8 cellular contexts compared by ENCODE assay signal in genomic region chr11:16605971-16606783, GRCh38.
A peak's percentile ranks its signal among the peaks of the same experiment; 100 is the strongest.
DNase-seq lines count a peak whose midpoint lies in the region; ATAC-seq and TF ChIP-seq lines count a peak whose summit lies in the region.

No MANE protein-coding gene starts in this region.

- ATAC-seq in GM21528 (IDR thresholded peaks at IDR 0.05; ENCODE audit: low FRiP score, unreplicated experiment) = peak; percentile 95
- peak; percentile 84 for ATAC-seq in Panc1
- peak; percentile 89 to 93 (median 90) for ATAC-seq in natural killer cell
- peak; percentile 88 to 89 for ATAC-seq in stimulated activated naive B cell treated with anti-CD40 and anti-IgM and Interleukin-4, amounts not matched to agents 10 μg/mL and 1 μg/mL and 100 μg/mL, for 72 hours (replicated peaks)

- CTCF ChIA-PET in Panc1 (lab: Charles Lee) = interaction anchor here (0.7 kb wide), 1 partner anchor 8 kb away, joined by 3 read pairs; no protein-coding TSS in a partner anchor

- peaks cover 47% of the 10 kb centered on the region for H3K27me3 Mint-ChIP-seq in activated T-helper 1 cell treated with anti-CD3 and anti-CD28 coated beads, Interleukin-12 subunit alpha, Interleukin-12 subunit beta, Interleukin-2, Interleukin-4 antibody, amounts not matched to agents 30 ng/mL and 10 ng/mL and 1 ng/mL, durations not matched to agents 14 hours and 24 hours and 36 hours (ENCODE audit: insufficient read depth)
- peaks cover 36 to 43% of the 10 kb centered on the region in 2 donors for H3K27me3 Mint-ChIP-seq in natural killer cell (ENCODE audit: low read depth in 2 of 2)
- H3K27me3 Mint-ChIP-seq in stimulated activated naive B cell treated with anti-CD40 and anti-IgM and Interleukin-4, amounts not matched to agents 10 μg/mL and 1 μg/mL and 100 μg/mL, for 72 hours = peaks cover 41 to 49% of the 10 kb centered on the region in 2 donors

- peak overlapping the region; percentile 51 for H3K27ac Mint-ChIP-seq in activated T-helper 1 cell treated with anti-CD3 and anti-CD28 coated beads, Interleukin-12 subunit alpha, Interleukin-12 subunit beta, Interleukin-2, Interleukin-4 antibody, amounts not matched to agents 30 ng/mL and 10 ng/mL and 1 ng/mL, durations not matched to agents 14 hours and 24 hours and 36 hours
- peak overlapping the region; percentile 26 to 67 for H3K27ac Mint-ChIP-seq in natural killer cell
- peak overlapping the region; percentile 94 for H3K27ac Mint-ChIP-seq in stimulated activated naive B cell treated with anti-CD40 and anti-IgM and Interleukin-4, amounts not matched to agents 10 μg/mL and 1 μg/mL and 100 μg/mL, for 72 hours

- peak overlapping the region; percentile 83 for H3K4me3 Mint-ChIP-seq in activated T-helper 1 cell treated with anti-CD3 and anti-CD28 coated beads, Interleukin-12 subunit alpha, Interleukin-12 subunit beta, Interleukin-2, Interleukin-4 antibody, amounts not matched to agents 30 ng/mL and 10 ng/mL and 1 ng/mL, durations not matched to agents 14 hours and 24 hours and 36 hours
- H3K4me3 Mint-ChIP-seq in natural killer cell = peak overlapping the region; percentile 98
- H3K4me3 Mint-ChIP-seq in stimulated activated naive B cell treated with anti-CD40 and anti-IgM and Interleukin-4, amounts not matched to agents 10 μg/mL and 1 μg/mL and 100 μg/mL, for 72 hours = peak overlapping the region; percentile 77 to 81

- POLR2A ChIA-PET in Panc1 (lab: Charles Lee) = no interaction called here

- DNase-seq in DMS153 treated with DMSO at 0.1 percent for 48 hours (lab: John Stamatoyannopoulos, UW; ENCODE audit: unreplicated experiment) (peak; percentile 90), HuH-7 (ENCODE audit: low spot score) (peak; percentile 66), Panc1 (ENCODE audit: low read depth, low spot score) (peak; percentile 60), fibroblast of mammary gland (ENCODE audit: low read depth) (peak; percentile 83), natural killer cell (peak; percentile 62)
- DNase-seq in activated T-helper 1 cell treated with anti-CD3 and anti-CD28 coated beads, Interleukin-12 subunit alpha, Interleukin-12 subunit beta, Interleukin-2, Interleukin-4 antibody, amounts not matched to agents 30 ng/mL and 10 ng/mL and 1 ng/mL, durations not matched to agents 14 hours and 24 hours and 36 hours (ENCODE audit: low spot score) = peak; percentile 74
- peak; percentile 79 for DNase-seq in stimulated activated naive B cell treated with anti-CD40 and anti-IgM and Interleukin-4, amounts not matched to agents 10 μg/mL and 1 μg/mL and 100 μg/mL, for 72 hours

- H3K36me3 Mint-ChIP-seq in activated T-helper 1 cell treated with anti-CD3 and anti-CD28 coated beads, Interleukin-12 subunit alpha, Interleukin-12 subunit beta, Interleukin-2, Interleukin-4 antibody, amounts not matched to agents 30 ng/mL and 10 ng/mL and 1 ng/mL, durations not matched to agents 14 hours and 24 hours and 36 hours (ENCODE audit: low read depth) = peaks cover 6% of the 10 kb centered on the region
- H3K36me3 Mint-ChIP-seq in natural killer cell = peaks cover 8% of the 10 kb centered on the region
- H3K36me3 Mint-ChIP-seq in stimulated activated naive B cell treated with anti-CD40 and anti-IgM and Interleukin-4, amounts not matched to agents 10 μg/mL and 1 μg/mL and 100 μg/mL, for 72 hours = peaks cover 6 to 9% of the 10 kb centered on the region in 2 donors

- in situ Hi-C loops in Panc1 (cut with HindIII; ENCODE audit: low pct_unique_long_range_greater_than_20kb, low sequenced_read_pairs) = no loop called here

- TF ChIP-seq CTCF in Panc1 (IDR thresholded peaks at IDR 0.05) (peak; percentile 96), fibroblast of mammary gland (conservative IDR thresholded peaks at IDR 0.05; ENCODE audit: control insufficient read depth, insufficient read depth, low read depth, low read length) (peak; percentile 97), natural killer cell (IDR thresholded peaks at IDR 0.05) (peak; percentile 81)

- peaks cover 38% of the 10 kb centered on the region for H3K27me3 ChIP-seq in Panc1 (ENCODE audit: control insufficient read depth, insufficient read depth, low read length)

- H3K27ac ChIP-seq in Panc1 (ENCODE audit: low read length) = no peak overlapping the region

- H3K4me3 ChIP-seq in Panc1 (ENCODE audit: low read depth in 2 of 2, low read length in 2 of 2) = peak overlapping the region; percentile 43 to 46
- H3K4me3 ChIP-seq in fibroblast of mammary gland (ENCODE audit: control insufficient read depth, low read depth, low read length) = peak overlapping the region; percentile 9

- intact Hi-C loops in Panc1 (cut with micrococcal nuclease; ENCODE audit: unreplicated experiment) = no loop called here
- intact Hi-C loops in activated T-helper 1 cell treated with anti-CD3 and anti-CD28 coated beads, Interleukin-12 subunit alpha, Interleukin-12 subunit beta, Interleukin-2, Interleukin-4 antibody, amounts not matched to agents 30 ng/mL and 10 ng/mL and 1 ng/mL, durations not matched to agents 14 hours and 24 hours and 36 hours (cut with micrococcal nuclease) = loop anchor here (1.0 to 10.0 kb wide), 3 partner anchors 8 to 1631 kb away; partner anchors contain the start of gene CALCA
- intact Hi-C loops in natural killer cell (cut with micrococcal nuclease) = loop anchor here (5.0 kb wide), 2 partner anchors 784 to 959 kb away; no protein-coding TSS in a partner anchor

- no peaks in the 10 kb centered on the region for H3K36me3 ChIP-seq in Panc1 (ENCODE audit: control insufficient read depth, insufficient read depth, low read length)

- H3K4me1 Mint-ChIP-seq in activated T-helper 1 cell treated with anti-CD3 and anti-CD28 coated beads, Interleukin-12 subunit alpha, Interleukin-12 subunit beta, Interleukin-2, Interleukin-4 antibody, amounts not matched to agents 30 ng/mL and 10 ng/mL and 1 ng/mL, durations not matched to agents 14 hours and 24 hours and 36 hours (ENCODE audit: low read depth) = peaks cover 8% of the 10 kb centered on the region
- peaks cover 10 to 18% of the 10 kb centered on the region in 2 donors for H3K4me1 Mint-ChIP-seq in natural killer cell
- peaks cover 21 to 34% of the 10 kb centered on the region in 2 donors for H3K4me1 Mint-ChIP-seq in stimulated activated naive B cell treated with anti-CD40 and anti-IgM and Interleukin-4, amounts not matched to agents 10 μg/mL and 1 μg/mL and 100 μg/mL, for 72 hours

- no peaks in the 10 kb centered on the region for H3K9me3 ChIP-seq in Panc1 (ENCODE audit: control insufficient read depth, insufficient read depth, low read depth, low read length)

- peaks cover 7% of the 10 kb centered on the region for H3K9me3 Mint-ChIP-seq in activated T-helper 1 cell treated with anti-CD3 and anti-CD28 coated beads, Interleukin-12 subunit alpha, Interleukin-12 subunit beta, Interleukin-2, Interleukin-4 antibody, amounts not matched to agents 30 ng/mL and 10 ng/mL and 1 ng/mL, durations not matched to agents 14 hours and 24 hours and 36 hours
- H3K9me3 Mint-ChIP-seq in natural killer cell = no peaks in the 10 kb centered on the region
- no peaks in the 10 kb centered on the region for H3K9me3 Mint-ChIP-seq in stimulated activated naive B cell treated with anti-CD40 and anti-IgM and Interleukin-4, amounts not matched to agents 10 μg/mL and 1 μg/mL and 100 μg/mL, for 72 hours

- BruUV-seq in Panc1 (replicated peaks; lab: Mats Ljungman, UMichigan) = no TSS peak

- H3K4me1 ChIP-seq in Panc1 (ENCODE audit: control insufficient read depth, insufficient read depth, low read length) = peaks cover 13% of the 10 kb centered on the region
